Comparison of ENCODE assay signal across 26 cellular contexts in genomic region chr13:45218689-45219088, GRCh38. TPM values are rescaled to one million over a fixed set of nuclear protein-coding genes. Genes with fewer than 3 reads are reported as not detected.
DNase-seq lines count a peak whose midpoint lies in the region; ATAC-seq, FAIRE-seq and TF ChIP-seq lines count a peak whose summit lies in the region.
"Had no signal": no experiment of that assay in that cellular context is flagged by ENCODE, and none has a peak within 500 bp of the region (broad histone marks: within the 10 kb centered on the region; RNA-seq: fewer than 3 reads in every experiment).

No MANE protein-coding gene starts in this region.

- no TSS peak for BruUV-seq in endothelial cell of umbilical vein (replicated peaks; lab: Mats Ljungman, UMichigan)

- POLR2A ChIA-PET in endothelial cell of umbilical vein (lab: Charles Lee) = no interaction called here

- DNase-seq in left ventricle myocardium superior = no peak
- DNase-seq in right cardiac atrium = no peak
- peak; percentile 14 for DNase-seq in endothelial cell of umbilical vein (ENCODE audit: low read depth, low spot score)
- DNase-seq in neural progenitor cell (ENCODE audit: low spot score) = no peak
- DNase-seq in transverse colon = no peak
- DNase-seq in stimulated activated CD4-positive, alpha-beta T cell treated with anti-CD3 and anti-CD28 coated beads, Interleukin-4, amount 100 ng/mL, for 4 hours = no peak
- DNase-seq in iPS-NIHi7 (ENCODE audit: extremely low spot score) = no peak
- DNase-seq in activated CD8-positive, alpha-beta memory T cell treated with anti-CD3 and anti-CD28 coated beads, Interleukin-2, amount 50 U/mL, for 48 hours = no peak
- DNase-seq: activated CD4-positive, alpha-beta T cell treated with anti-CD3 and anti-CD28 coated beads, Interleukin-2, amount 10 ng/mL, durations not matched to agents 24 days and 14 days; HCEC 1CT; hypothalamus; IMR-90; islet precursor cell; NCI-H510A; stimulated activated CD4-positive, alpha-beta T cell treated with anti-CD3 and anti-CD28 coated beads, Interleukin-12 subunit alpha, Interleukin-12 subunit beta, amount 100 ng/mL, for 4 hours; T-cell had no signal

- intact Hi-C loops in left ventricle myocardium superior (cut with micrococcal nuclease) (no loop called here), right cardiac atrium (cut with DNase I) (no loop called here), endothelial cell of umbilical vein (cut with micrococcal nuclease) (no loop called here), transverse colon (cut with DNase I; ENCODE audit: low total_unique reads) (no loop called here)

- H3K27ac ChIP-seq in right cardiac atrium (ENCODE audit: low read length) (no peak overlapping the region), endothelial cell of umbilical vein (ENCODE audit: insufficient read depth, low read depth, low read length) (no peak overlapping the region), neural progenitor cell (no peak overlapping the region), transverse colon (peak overlapping the region in 2 of 4 donors; percentile 4 to 51)
- H3K27ac ChIP-seq: BLaER1 treated with 17β-estradiol and CSF1 and Interleukin-3, amounts not matched to agents 10 nM and 100 nM; prostate gland; RWPE1 had no signal

- H3K27me3 ChIP-seq in right cardiac atrium (ENCODE audit: control insufficient read depth, insufficient read depth) (no peaks in the 10 kb centered on the region), endothelial cell of umbilical vein (ENCODE audit: control insufficient read depth in 2 of 2, insufficient read depth in 2 of 2, low read length in 2 of 2) (no peaks in the 10 kb centered on the region), neural progenitor cell (no peaks in the 10 kb centered on the region), transverse colon (no peaks in the 10 kb centered on the region)
- H3K27me3 ChIP-seq: BLaER1 treated with 17β-estradiol and CSF1 and Interleukin-3, amounts not matched to agents 10 nM and 100 nM had no signal

- no peaks in the 10 kb centered on the region for H3K27me3 Mint-ChIP-seq in neural progenitor cell (ENCODE audit: insufficient read depth, low read depth)
- H3K27me3 Mint-ChIP-seq: activated CD4-positive, alpha-beta T cell treated with anti-CD3 and anti-CD28 coated beads, Interleukin-2, amount 10 ng/mL, durations not matched to agents 24 days and 14 days; natural killer cell treated with Interleukin-12 subunit alpha and Interleukin-12 subunit beta and Interleukin-15 and Interleukin-18, amount 100 ng/mL, for 72 hours; T-cell had no signal

- H3K4me1 Mint-ChIP-seq in neural progenitor cell = peaks cover 17% of the 10 kb centered on the region

- CTCF ChIA-PET in endothelial cell of umbilical vein (lab: Charles Lee) = interaction anchor here (0.5 to 1.8 kb wide), 4 partner anchors 19 to 1198 kb away, joined by 3 to 11 read pairs (median 4); partner anchors contain the start of gene KCTD4

- H2AFZ ChIP-seq in endothelial cell of umbilical vein (ENCODE audit: low read depth, low read length) (no peak overlapping the region), neural progenitor cell (replicated peaks) (no peak overlapping the region)

- H3K9me3 ChIP-seq in right cardiac atrium (ENCODE audit: control insufficient read depth, low read length) (no peaks in the 10 kb centered on the region), endothelial cell of umbilical vein (replicated peaks; ENCODE audit: control insufficient read depth, insufficient read depth, low read length) (no peaks in the 10 kb centered on the region), neural progenitor cell (ENCODE audit: low read depth) (no peaks in the 10 kb centered on the region), transverse colon (no peaks in the 10 kb centered on the region)
- H3K9me3 ChIP-seq: BLaER1 treated with 17β-estradiol and CSF1 and Interleukin-3, amounts not matched to agents 10 nM and 100 nM; prostate gland had no signal

- TF ChIP-seq EP300 in transverse colon (IDR thresholded peaks at IDR 0.05; ENCODE audit: low read depth) = no peak

- H3K4me2 ChIP-seq in endothelial cell of umbilical vein (ENCODE audit: insufficient read depth, low read length) (no peak overlapping the region), neural progenitor cell (peak overlapping the region; percentile 23)
- H3K4me2 ChIP-seq: BLaER1 treated with 17β-estradiol and CSF1 and Interleukin-3, amounts not matched to agents 10 nM and 100 nM had no signal

- no peak overlapping the region for H3K4me3 ChIP-seq in right cardiac atrium (ENCODE audit: low read length)
- H3K4me3 ChIP-seq in endothelial cell of umbilical vein (replicated peaks in 1 of 3; ENCODE audit: insufficient read depth in 1 of 3, low read depth in 1 of 3, low read length in 3 of 3) = no peak overlapping the region
- no peak overlapping the region for H3K4me3 ChIP-seq in neural progenitor cell
- no peak overlapping the region for H3K4me3 ChIP-seq in transverse colon
- H3K4me3 ChIP-seq: BLaER1 treated with 17β-estradiol and CSF1 and Interleukin-3, amounts not matched to agents 10 nM and 100 nM; prostate gland had no signal

- TF ChIP-seq POLR2A in endothelial cell of umbilical vein (IDR thresholded peaks at IDR 0.05; ENCODE audit: low read depth, low read length) = no peak
- no peak for TF ChIP-seq POLR2A in transverse colon (IDR thresholded peaks at IDR 0.05)

- no peaks in the 10 kb centered on the region for H3K36me3 ChIP-seq in endothelial cell of umbilical vein (ENCODE audit: control insufficient read depth in 2 of 2, extremely low read depth in 1 of 2, insufficient read depth in 2 of 2, low read length in 2 of 2)
- no peaks in the 10 kb centered on the region for H3K36me3 ChIP-seq in neural progenitor cell
- no peaks in the 10 kb centered on the region for H3K36me3 ChIP-seq in transverse colon
- H3K36me3 ChIP-seq: prostate gland had no signal

- H3K9ac ChIP-seq in endothelial cell of umbilical vein (replicated peaks; ENCODE audit: extremely low read depth, insufficient read depth, low read length) (no peak overlapping the region), neural progenitor cell (no peak overlapping the region)
- H3K9ac ChIP-seq: BLaER1 treated with 17β-estradiol and CSF1 and Interleukin-3, amounts not matched to agents 10 nM and 100 nM had no signal

- WGBS in right cardiac atrium = 95% methylated on average over 1 of the region's 1 CpG
- 97 to 100% methylated on average over 1 of the region's 1 CpG for WGBS in transverse colon (ENCODE audit: low coverage in 1 of 2), 2 donors

- H3K9me1 ChIP-seq in endothelial cell of umbilical vein (replicated peaks; ENCODE audit: control insufficient read depth, extremely low read depth, insufficient read depth, low read length) = no peaks in the 10 kb centered on the region

- ATAC-seq in left ventricle myocardium superior (peak; percentile 28), right cardiac atrium (no peak)
- ATAC-seq: natural killer cell treated with Interleukin-12 subunit alpha and Interleukin-12 subunit beta and Interleukin-15 and Interleukin-18, amount 100 ng/mL, for 72 hours; T-cell had no signal

- H3K4me3 Mint-ChIP-seq in neural progenitor cell = no peak overlapping the region
- H3K4me3 Mint-ChIP-seq: activated CD4-positive, alpha-beta T cell treated with anti-CD3 and anti-CD28 coated beads, Interleukin-2, amount 10 ng/mL, durations not matched to agents 24 days and 14 days; natural killer cell treated with Interleukin-12 subunit alpha and Interleukin-12 subunit beta and Interleukin-15 and Interleukin-18, amount 100 ng/mL, for 72 hours; T-cell had no signal

- in situ Hi-C loops in transverse colon (cut with MboI; ENCODE audit: low pct_ligation_motif_present in 1 of 4, low pct_unique_long_range_greater_than_20kb in 1 of 4, low sequenced_read_pairs in 3 of 4) = no loop called here

- TF ChIP-seq CTCF in endothelial cell of umbilical vein (IDR thresholded peaks at IDR 0.05; ENCODE audit: extremely low read depth in 1 of 2, insufficient read depth in 1 of 2, low read depth in 1 of 2, low read length in 2 of 2) (no peak), neural progenitor cell (IDR thresholded peaks at IDR 0.05) (no peak), transverse colon (IDR thresholded peaks at IDR 0.05) (no peak)

- H3K4me1 ChIP-seq in right cardiac atrium (ENCODE audit: control insufficient read depth, insufficient read depth, low read length) (no peaks in the 10 kb centered on the region), endothelial cell of umbilical vein (ENCODE audit: control insufficient read depth, extremely low read depth, insufficient read depth, low read length) (peaks cover 18% of the 10 kb centered on the region), neural progenitor cell (peaks cover 19% of the 10 kb centered on the region), transverse colon (peaks cover 0 to 18% (median 6%) of the 10 kb centered on the region in 4 donors)
- H3K4me1 ChIP-seq: prostate gland had no signal

- no peaks in the 10 kb centered on the region for H3K9me3 Mint-ChIP-seq in neural progenitor cell
- H3K9me3 Mint-ChIP-seq: activated CD4-positive, alpha-beta T cell treated with anti-CD3 and anti-CD28 coated beads, Interleukin-2, amount 10 ng/mL, durations not matched to agents 24 days and 14 days; activated T-helper 2 cell treated with anti-CD3 and anti-CD28 coated beads, Interferon-gamma antibody, Interleukin-2, Interleukin-4, amounts not matched to agents 10 μg/mL and 5 μg/mL and 100 μg/mL, durations not matched to agents 14 hours and 24 hours and 36 hours; natural killer cell treated with Interleukin-12 subunit alpha and Interleukin-12 subunit beta and Interleukin-15 and Interleukin-18, amount 100 ng/mL, for 72 hours; T-cell had no signal

- dilution Hi-C loops in endothelial cell of umbilical vein (cut with MboI; ENCODE audit: extremely low pct_ligation_motif_present, low sequenced_read_pairs) = no loop called here

- H3K27ac Mint-ChIP-seq in neural progenitor cell = peak overlapping the region; percentile 9
- H3K27ac Mint-ChIP-seq: activated CD4-positive, alpha-beta T cell treated with anti-CD3 and anti-CD28 coated beads, Interleukin-2, amount 10 ng/mL, durations not matched to agents 24 days and 14 days; activated T-helper 2 cell treated with anti-CD3 and anti-CD28 coated beads, Interferon-gamma antibody, Interleukin-2, Interleukin-4, amounts not matched to agents 10 μg/mL and 5 μg/mL and 100 μg/mL, durations not matched to agents 14 hours and 24 hours and 36 hours; natural killer cell treated with Interleukin-12 subunit alpha and Interleukin-12 subunit beta and Interleukin-15 and Interleukin-18, amount 100 ng/mL, for 72 hours; T-cell had no signal

- peaks cover 11% of the 10 kb centered on the region for H3F3A ChIP-seq in neural progenitor cell (ENCODE audit: low read depth)

- H3K79me2 ChIP-seq in endothelial cell of umbilical vein (ENCODE audit: control insufficient read depth, insufficient read depth, low read length) (peaks cover 1% of the 10 kb centered on the region), neural progenitor cell (ENCODE audit: low read depth) (peaks cover 4% of the 10 kb centered on the region)

- peaks cover 6% of the 10 kb centered on the region for H3K36me3 Mint-ChIP-seq in neural progenitor cell
- H3K36me3 Mint-ChIP-seq: natural killer cell treated with Interleukin-12 subunit alpha and Interleukin-12 subunit beta and Interleukin-15 and Interleukin-18, amount 100 ng/mL, for 72 hours had no signal

- no peak for FAIRE-seq in endothelial cell of umbilical vein (lab: Jason Lieb, UNC)
- FAIRE-seq: bronchial epithelial cell, urothelium cell line had no signal

- no peaks in the 10 kb centered on the region for H4K20me1 ChIP-seq in endothelial cell of umbilical vein (replicated peaks; ENCODE audit: control insufficient read depth, extremely low read depth, insufficient read depth, low read length)
- H4K20me1 ChIP-seq in neural progenitor cell (ENCODE audit: low read depth) = peaks cover 14% of the 10 kb centered on the region

RNA-seq across cellular contexts. Expression of gene KCTD4, which starts 17.8 kb away (rescaled TPM):
- total RNA-seq in left ventricle myocardium superior = not detected
- under 1 TPM in 2 of 4 donors, not detected in 2; 0.17 to 0.34 TPM for total RNA-seq in right cardiac atrium
- polyA plus RNA-seq in right cardiac atrium = 0.48 TPM
- total RNA-seq in endothelial cell of umbilical vein = not detected in 2 replicates
- polyA plus RNA-seq in endothelial cell of umbilical vein = not detected in 2 replicates
- polyA plus RNA-seq in endothelial cell of umbilical vein (2011; cell fraction: cytosol; rRNA removed) = not detected in 2 replicates
- not detected in 2 replicates for polyA plus RNA-seq in endothelial cell of umbilical vein (2011; cell fraction: nucleus; rRNA removed)
- polyA plus RNA-seq in endothelial cell of umbilical vein (2012) = not detected in 2 replicates
- not detected in 2 replicates for polyA minus RNA-seq in endothelial cell of umbilical vein
- polyA minus RNA-seq in endothelial cell of umbilical vein (2011; cell fraction: cytosol; rRNA and poly(A)+ RNA removed) = not detected
- polyA minus RNA-seq in endothelial cell of umbilical vein (2011; cell fraction: nucleus; rRNA and poly(A)+ RNA removed) = not detected in 2 replicates
- not detected in 2 replicates for total RNA-seq in neural progenitor cell (ENCODE audit: low replicate concordance)
- 1 to 10 TPM in 2 of 4 donors, not detected in 2; 1.3 to 1.9 TPM for total RNA-seq in transverse colon
- total RNA-seq: activated CD4-positive, alpha-beta T cell treated with anti-CD3 and anti-CD28 coated beads, Interleukin-2, amount 10 ng/mL, durations not matched to agents 24 days and 14 days; activated T-helper 2 cell treated with anti-CD3 and anti-CD28 coated beads, Interferon-gamma antibody, Interleukin-2, Interleukin-4, amounts not matched to agents 10 μg/mL and 5 μg/mL and 100 μg/mL, durations not matched to agents 14 hours and 24 hours and 36 hours; bronchial epithelial cell; dermis blood vessel endothelial cell; mesenteric fat pad; natural killer cell treated with Interleukin-12 subunit alpha and Interleukin-12 subunit beta and Interleukin-15 and Interleukin-18, amount 100 ng/mL, for 72 hours; prostate gland; subcutaneous adipose tissue; T-cell had no signal
